In genomic region chr17:82949984-82950383, GRCh38 we compare ENCODE assay signal across 14 cellular contexts.
"Had no signal": no experiment of that assay in that cellular context is flagged by ENCODE, and none has a peak within 500 bp of the region (broad histone marks: within the 10 kb centered on the region; RNA-seq: fewer than 3 reads in every experiment).

No MANE protein-coding gene starts in this region.

- DNase-seq: activated CD4-positive, alpha-beta T cell treated with anti-CD3 and anti-CD28 coated beads for 1 hour; activated CD8-positive, alpha-beta memory T cell treated with anti-CD3 and anti-CD28 coated beads for 24 hours; cerebellar nuclear complex; effector CD8-positive, alpha-beta T cell; immature natural killer cell; natural killer cell; stimulated activated CD4-positive, alpha-beta T cell treated with anti-CD3 and anti-CD28 coated beads, Interleukin-2, amount 100 ng/mL, for 24 hours; T-helper 2 cell; testis had no signal

- ATAC-seq: natural killer cell had no signal

- H3K9me3 ChIP-seq: neutrophil, testis had no signal

- H3K4me3 Mint-ChIP-seq: dendritic cell treated with granulocyte-macrophage colony-stimulating factor and Interleukin-4, amounts not matched to agents 40 ng/mL and 50 ng/mL, for 4 days; immature natural killer cell; natural killer cell had no signal

- H3K27me3 ChIP-seq: ascending aorta, neutrophil, testis had no signal

- H3K27ac ChIP-seq: ascending aorta, neutrophil, parathyroid adenoma, testis, VCaP had no signal

- H3K27me3 Mint-ChIP-seq: dendritic cell treated with granulocyte-macrophage colony-stimulating factor and Interleukin-4, amounts not matched to agents 40 ng/mL and 50 ng/mL, for 4 days had no signal

- H3K4me1 ChIP-seq: ascending aorta, parathyroid adenoma, testis had no signal

- H3K27ac Mint-ChIP-seq: dendritic cell treated with granulocyte-macrophage colony-stimulating factor and Interleukin-4, amounts not matched to agents 40 ng/mL and 50 ng/mL, for 4 days; natural killer cell had no signal

- H3K4me3 ChIP-seq: ascending aorta, testis had no signal

- H3K4me1 Mint-ChIP-seq: immature natural killer cell had no signal

- H3K9ac ChIP-seq: parathyroid adenoma had no signal
